Comparison of ENCODE assay signal across 16 cellular contexts in genomic region chrX:18574591-18574990, GRCh38.
DNase-seq lines count a peak whose midpoint lies in the region; FAIRE-seq and TF ChIP-seq lines count a peak whose summit lies in the region.
"Had no signal": no experiment of that assay in that cellular context is flagged by ENCODE, and none has a peak within 500 bp of the region (broad histone marks: within the 10 kb centered on the region; RNA-seq: fewer than 3 reads in every experiment).

No MANE protein-coding gene starts in this region.

- intact Hi-C loops in Calu3 (cut with micrococcal nuclease; ENCODE audit: unreplicated experiment), result no loop called here

- no peak overlapping the region for H2AFZ ChIP-seq in osteoblast (ENCODE audit: low read length)
- H2AFZ ChIP-seq: GM23338 had no signal

- peaks cover 4% of the 10 kb centered on the region for H4K20me1 ChIP-seq in osteoblast (ENCODE audit: insufficient read depth, low read length)

- peaks cover 5% of the 10 kb centered on the region for H3K4me1 Mint-ChIP-seq in Calu3 (ENCODE audit: low read depth, unreplicated experiment)
- H3K4me1 Mint-ChIP-seq in activated CD4-positive, alpha-beta memory T cell treated with anti-CD3 and anti-CD28 coated beads, Interleukin-2, amount 10 ng/mL, durations not matched to agents 7 days and 5 days, result no peaks in the 10 kb centered on the region
- H3K4me1 Mint-ChIP-seq: immature natural killer cell had no signal

- CTCF ChIA-PET in Calu3 (lab: Charles Lee), result no interaction called here
- CTCF ChIA-PET in activated CD4-positive, alpha-beta memory T cell treated with anti-CD3 and anti-CD28 coated beads, Interleukin-2, amount 10 ng/mL, durations not matched to agents 7 days and 5 days (lab: Charles Lee), result no interaction called here

- FAIRE-seq in RCC 7860 (lab: Jason Lieb, UNC), result no peak
- FAIRE-seq: TTC549 had no signal

- POLR2A ChIA-PET in activated CD4-positive, alpha-beta memory T cell treated with anti-CD3 and anti-CD28 coated beads, Interleukin-2, amount 10 ng/mL, durations not matched to agents 7 days and 5 days (lab: Charles Lee), result no interaction called here

- no peaks in the 10 kb centered on the region for H3K36me3 Mint-ChIP-seq in Calu3 (ENCODE audit: insufficient read depth, unreplicated experiment)
- H3K36me3 Mint-ChIP-seq in activated CD4-positive, alpha-beta memory T cell treated with anti-CD3 and anti-CD28 coated beads, Interleukin-2, amount 10 ng/mL, durations not matched to agents 7 days and 5 days (ENCODE audit: low read depth), result no peaks in the 10 kb centered on the region

- no peak overlapping the region for H3K4me2 ChIP-seq in osteoblast (ENCODE audit: insufficient read depth, low read length)
- H3K4me2 ChIP-seq: GM23338 had no signal

- peak; percentile 11 for DNase-seq in Calu3
- peak; percentile 89 for DNase-seq in NCI-H524 treated with DMSO at 0.1 percent for 48 hours (lab: John Stamatoyannopoulos, UW)
- peak; percentile 61 for DNase-seq in fibroblast of gingiva (ENCODE audit: low read depth)
- peak; percentile 57 for DNase-seq in osteoblast (ENCODE audit: insufficient read length, low spot score, missing footprints)
- DNase-seq in activated CD4-positive, alpha-beta memory T cell treated with anti-CD3 and anti-CD28 coated beads, Interleukin-2, amount 10 ng/mL, durations not matched to agents 7 days and 5 days, result no peak
- no peak for DNase-seq in RCC 7860 (ENCODE audit: low spot score)
- DNase-seq in activated T-cell treated with anti-CD3 and anti-CD28 coated beads, Interleukin-2, amount 50 U/mL, for 48 hours, result no peak
- DNase-seq in stimulated activated CD4-positive, alpha-beta T cell treated with anti-CD3 and anti-CD28 coated beads, Interleukin-4, amount 100 ng/mL, for 4 hours, result no peak
- DNase-seq: activated T-cell treated with anti-CD3 and anti-CD28 coated beads, Interleukin-2, amount 50 U/mL, for 1 hour; COR-L47; immature natural killer cell; NCI-H1092; pancreas had no signal

- no peaks in the 10 kb centered on the region for H3K27me3 Mint-ChIP-seq in Calu3 (ENCODE audit: unreplicated experiment)
- H3K27me3 Mint-ChIP-seq in activated CD4-positive, alpha-beta memory T cell treated with anti-CD3 and anti-CD28 coated beads, Interleukin-2, amount 10 ng/mL, durations not matched to agents 7 days and 5 days, result no peaks in the 10 kb centered on the region
- H3K27me3 Mint-ChIP-seq: dendritic cell treated with granulocyte-macrophage colony-stimulating factor and Interleukin-4, amounts not matched to agents 40 ng/mL and 50 ng/mL, for 4 days had no signal

- H3K9me3 Mint-ChIP-seq in Calu3 (ENCODE audit: low read depth, unreplicated experiment), result no peaks in the 10 kb centered on the region
- H3K9me3 Mint-ChIP-seq in activated CD4-positive, alpha-beta memory T cell treated with anti-CD3 and anti-CD28 coated beads, Interleukin-2, amount 10 ng/mL, durations not matched to agents 7 days and 5 days, result no peaks in the 10 kb centered on the region
- H3K9me3 Mint-ChIP-seq: dendritic cell treated with granulocyte-macrophage colony-stimulating factor and Interleukin-4, amounts not matched to agents 40 ng/mL and 50 ng/mL, for 4 days; GM23338; immature natural killer cell had no signal

- no peaks in the 10 kb centered on the region for H3K79me2 ChIP-seq in osteoblast (ENCODE audit: insufficient read depth, low read length)

- no peaks in the 10 kb centered on the region for H3K9me3 ChIP-seq in osteoblast (ENCODE audit: low read depth, low read length)
- H3K9me3 ChIP-seq: pancreas had no signal

- no peak overlapping the region for H3K4me3 ChIP-seq in osteoblast (ENCODE audit: insufficient read depth, low read length)
- H3K4me3 ChIP-seq: GM23338, pancreas had no signal

- peaks cover 7% of the 10 kb centered on the region for H3K4me1 ChIP-seq in osteoblast (ENCODE audit: insufficient read depth, low read length)
- H3K4me1 ChIP-seq: pancreas had no signal

- BruUV-seq in Calu3 (replicated peaks; lab: Mats Ljungman, UMichigan), result no TSS peak

- H3K27ac ChIP-seq in osteoblast (ENCODE audit: low read depth, low read length), result no peak overlapping the region
- H3K27ac ChIP-seq: pancreas had no signal

- H3K36me3 ChIP-seq in osteoblast (ENCODE audit: insufficient read depth, low read length), result no peaks in the 10 kb centered on the region
- H3K36me3 ChIP-seq: pancreas had no signal

- TF ChIP-seq CTCF in Calu3 (IDR thresholded peaks at IDR 0.05; ENCODE audit: unreplicated experiment) (no peak), osteoblast (IDR thresholded peaks at IDR 0.05; ENCODE audit: extremely low read depth, low read depth, low read length) (no peak)

- H3K27me3 ChIP-seq in osteoblast (ENCODE audit: insufficient read depth, low read length), result no peaks in the 10 kb centered on the region
- H3K27me3 ChIP-seq: pancreas had no signal

- H3K4me3 Mint-ChIP-seq in Calu3 (ENCODE audit: low read depth, unreplicated experiment), result no peak overlapping the region
- no peak overlapping the region for H3K4me3 Mint-ChIP-seq in activated CD4-positive, alpha-beta memory T cell treated with anti-CD3 and anti-CD28 coated beads, Interleukin-2, amount 10 ng/mL, durations not matched to agents 7 days and 5 days
- H3K4me3 Mint-ChIP-seq: dendritic cell treated with granulocyte-macrophage colony-stimulating factor and Interleukin-4, amounts not matched to agents 40 ng/mL and 50 ng/mL, for 4 days; GM23338; immature natural killer cell had no signal

- H3K27ac Mint-ChIP-seq in Calu3 (ENCODE audit: unreplicated experiment), result no peak overlapping the region
- no peak overlapping the region for H3K27ac Mint-ChIP-seq in activated CD4-positive, alpha-beta memory T cell treated with anti-CD3 and anti-CD28 coated beads, Interleukin-2, amount 10 ng/mL, durations not matched to agents 7 days and 5 days
- H3K27ac Mint-ChIP-seq: dendritic cell treated with granulocyte-macrophage colony-stimulating factor and Interleukin-4, amounts not matched to agents 40 ng/mL and 50 ng/mL, for 4 days; GM23338; immature natural killer cell had no signal

Comparison
In these comparisons a context has a peak if more than half of its experiments do, and no peak if none do; other contexts are left out.
1. DNase-seq: peak in Calu3 (single experiment), NCI-H524 treated with DMSO at 0.1 percent for 48 hours (single experiment), fibroblast of gingiva (single experiment) and osteoblast (single experiment); none in activated CD4-positive, alpha-beta memory T cell treated with anti-CD3 and anti-CD28 coated beads, Interleukin-2, amount 10 ng/mL, durations not matched to agents 7 days and 5 days (single experiment), RCC 7860 (single experiment), activated T-cell treated with anti-CD3 and anti-CD28 coated beads, Interleukin-2, amount 50 U/mL, for 48 hours (0 of 2) and stimulated activated CD4-positive, alpha-beta T cell treated with anti-CD3 and anti-CD28 coated beads, Interleukin-4, amount 100 ng/mL, for 4 hours (0 of 2).